29 cellular contexts compared by ENCODE assay signal in the genomic region with DNA sequence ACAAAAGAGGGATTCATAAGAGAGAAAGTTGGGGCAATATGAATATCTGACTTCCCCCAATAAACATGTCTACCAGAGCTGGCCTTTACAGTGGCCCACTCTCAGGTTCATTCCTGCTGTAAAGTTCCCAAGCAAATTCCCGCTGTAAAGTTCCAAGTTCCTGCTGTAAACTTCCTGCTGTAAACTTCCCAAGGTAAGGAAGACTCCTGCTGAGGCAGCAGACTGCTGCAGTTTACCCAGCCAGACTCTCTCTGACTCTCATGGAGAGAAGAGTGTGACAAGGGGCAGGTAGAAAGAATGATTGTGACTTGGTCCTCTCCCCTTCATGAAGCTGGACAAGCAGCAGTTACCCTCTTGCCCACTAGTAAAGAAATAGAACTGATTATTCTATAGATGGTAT.
"Had no signal": no experiment of that assay in that cellular context is flagged by ENCODE, and none has a peak within 500 bp of the region (broad histone marks: within the 10 kb centered on the region; RNA-seq: fewer than 3 reads in every experiment).

No MANE protein-coding gene starts in this region.

- H2AFZ ChIP-seq: neural progenitor cell, parathyroid adenoma had no signal

- ATAC-seq: left lobe of liver; mucosa of descending colon; natural killer cell treated with Interleukin-12 subunit alpha and Interleukin-12 subunit beta and Interleukin-15 and Interleukin-18, amount 100 ng/mL, for 72 hours; sciatic nerve had no signal

- H3K4me2 ChIP-seq: neural progenitor cell, smooth muscle cell had no signal

- FAIRE-seq: kidney had no signal

- H3K4me1 Mint-ChIP-seq: memory B cell, naive B cell, neural progenitor cell had no signal

- H3K4me3 ChIP-seq: colonic mucosa, esophagus squamous epithelium, lung, mucosa of descending colon, neural progenitor cell, smooth muscle cell, stomach, thyroid gland, vagina had no signal

- H3K9ac ChIP-seq: neural progenitor cell, parathyroid adenoma had no signal

- H3K79me2 ChIP-seq: parathyroid adenoma had no signal

- H3K36me3 Mint-ChIP-seq: memory B cell; mesothelial cell of epicardium; naive B cell; natural killer cell treated with Interleukin-12 subunit alpha and Interleukin-12 subunit beta and Interleukin-15 and Interleukin-18, amount 100 ng/mL, for 72 hours; neural progenitor cell had no signal

- H3K27me3 Mint-ChIP-seq: progenitor cell of endocrine pancreas had no signal

- H3K27ac ChIP-seq: colonic mucosa, esophagus squamous epithelium, neural progenitor cell, parathyroid adenoma, stomach, thyroid gland, vagina had no signal

- H3K4me1 ChIP-seq: colonic mucosa, esophagus squamous epithelium, neural progenitor cell, parathyroid adenoma, stomach, thyroid gland, vagina had no signal

- H3K9me3 Mint-ChIP-seq: dendritic cell treated with granulocyte-macrophage colony-stimulating factor and Interleukin-4, amounts not matched to agents 40 ng/mL and 50 ng/mL, for 4 days; memory B cell; naive B cell; natural killer cell treated with Interleukin-12 subunit alpha and Interleukin-12 subunit beta and Interleukin-15 and Interleukin-18, amount 100 ng/mL, for 72 hours had no signal

- H3K27ac Mint-ChIP-seq: dendritic cell treated with granulocyte-macrophage colony-stimulating factor and Interleukin-4, amounts not matched to agents 40 ng/mL and 50 ng/mL, for 4 days; memory B cell; mesothelial cell of epicardium; naive B cell; natural killer cell treated with Interleukin-12 subunit alpha and Interleukin-12 subunit beta and Interleukin-15 and Interleukin-18, amount 100 ng/mL, for 72 hours; neural progenitor cell; progenitor cell of endocrine pancreas had no signal

- H3K27me3 ChIP-seq: colonic mucosa, esophagus squamous epithelium, neural progenitor cell, stomach, thyroid gland, vagina had no signal

- H3K36me3 ChIP-seq: colonic mucosa, esophagus squamous epithelium, neural progenitor cell, stomach, thyroid gland, vagina had no signal

- H3K4me3 Mint-ChIP-seq: dendritic cell treated with granulocyte-macrophage colony-stimulating factor and Interleukin-4, amounts not matched to agents 40 ng/mL and 50 ng/mL, for 4 days; memory B cell; mesothelial cell of epicardium; naive B cell; natural killer cell treated with Interleukin-12 subunit alpha and Interleukin-12 subunit beta and Interleukin-15 and Interleukin-18, amount 100 ng/mL, for 72 hours; neural progenitor cell had no signal

- H3K9me3 ChIP-seq: colonic mucosa, esophagus squamous epithelium, mucosa of descending colon, stomach, thyroid gland, vagina had no signal

- DNase-seq: colonic mucosa; effector CD8-positive, alpha-beta T cell; erythroblast; esophagus squamous epithelium; foreskin melanocyte; glutamatergic neuron; kidney; mucosa of descending colon; naive B cell; stimulated activated CD4-positive, alpha-beta T cell treated with anti-CD3 and anti-CD28 coated beads, Interleukin-12 subunit alpha, Interleukin-12 subunit beta, amount 100 ng/mL, for 4 hours; stimulated activated CD4-positive, alpha-beta T cell treated with anti-CD3 and anti-CD28 coated beads, Interleukin-1b, Interleukin-23, amount 100 ng/mL, for 48 hours; stimulated activated CD4-positive, alpha-beta T cell treated with anti-CD3 and anti-CD28 coated beads, Interleukin-4, amount 100 ng/mL, for 1 hour; stimulated activated CD8-positive, alpha-beta memory T cell treated with anti-CD3 and anti-CD28 coated beads, Interleukin-4, amount 100 ng/mL, for 48 hours; stimulated activated naive CD4-positive, alpha-beta T cell treated with Interleukin-2 at 50 U/mL for 16 hours; stomach; thyroid gland; trophoblast cell had no signal
